In the genomic region with DNA sequence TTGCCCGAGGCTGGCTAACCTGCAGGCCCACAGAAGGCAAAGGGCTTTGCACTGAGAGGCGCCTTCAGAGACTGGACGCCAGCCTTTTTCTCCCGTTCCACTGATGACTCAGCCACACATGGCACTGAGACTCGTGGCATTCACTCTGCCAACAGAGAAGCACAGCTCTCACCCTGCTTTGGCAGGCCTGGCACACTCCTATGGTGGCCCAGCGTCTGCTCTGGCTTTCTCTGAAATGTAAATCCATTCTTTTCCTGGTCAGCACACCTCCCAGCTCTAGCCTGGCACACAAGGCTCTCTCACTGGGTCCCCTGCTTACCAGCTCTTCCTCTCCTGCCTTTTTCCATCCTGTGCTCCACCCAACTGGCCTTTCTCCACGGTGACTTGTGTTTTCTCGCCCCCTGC, we compare ENCODE assay signal across 9 cellular contexts. TPM values are rescaled to one million over a fixed set of nuclear protein-coding genes. Genes with fewer than 3 reads are reported as not detected.
DNase-seq lines count a peak whose midpoint lies in the region; ATAC-seq and TF ChIP-seq lines count a peak whose summit lies in the region.
"Had no signal": no experiment of that assay in that cellular context is flagged by ENCODE, and none has a peak within 500 bp of the region (broad histone marks: within the 10 kb centered on the region; RNA-seq: fewer than 3 reads in every experiment).

No MANE protein-coding gene starts in this region.

- 61 to 79% (median 70%) methylated on average over 8 of the region's 8 CpGs for whole genome bisulfite sequencing in heart left ventricle, 4 donors

- no peaks in the 10 kb centered on the region for H3K9me3 ChIP-seq in heart left ventricle
- no peaks in the 10 kb centered on the region for H3K9me3 ChIP-seq in right atrium auricular region
- no peaks in the 10 kb centered on the region for H3K9me3 ChIP-seq in mucosa of stomach (ENCODE audit: control insufficient read depth, low read length)
- H3K9me3 ChIP-seq in Peyer's patch, result no peaks in the 10 kb centered on the region
- H3K9me3 ChIP-seq: BE2C had no signal

- peak in 3 of 5 donors; percentile 29 to 51 (median 34) for DNase-seq in heart left ventricle
- DNase-seq in right atrium auricular region (ENCODE audit: low spot score), result no peak
- peak; percentile 53 for DNase-seq in dermis blood vessel endothelial cell
- DNase-seq in NCI-H2227 (lab: John Stamatoyannopoulos, UW; ENCODE audit: unreplicated experiment), result no peak
- no peak for DNase-seq in Peyer's patch
- DNase-seq: BE2C had no signal

- H3K36me3 ChIP-seq in heart left ventricle (no peaks in the 10 kb centered on the region), right atrium auricular region (no peaks in the 10 kb centered on the region), mucosa of stomach (ENCODE audit: control insufficient read depth, insufficient read depth, low read length) (no peaks in the 10 kb centered on the region), Peyer's patch (no peaks in the 10 kb centered on the region)
- H3K36me3 ChIP-seq: BE2C had no signal

- intact Hi-C loops in heart left ventricle (cut with DNase I), result no loop called here

- TF ChIP-seq CTCF in heart left ventricle (IDR thresholded peaks at IDR 0.05) (no peak), right atrium auricular region (IDR thresholded peaks at IDR 0.05) (no peak), Peyer's patch (IDR thresholded peaks at IDR 0.05) (no peak)

- H3K27ac ChIP-seq in heart left ventricle, result peak overlapping the region in 6 of 12 donors; percentile 4 to 67 (median 46)
- peak overlapping the region in 1 of 2 donors; percentile 13 for H3K27ac ChIP-seq in right atrium auricular region
- no peak overlapping the region for H3K27ac ChIP-seq in Peyer's patch

- H3K4me1 ChIP-seq in heart left ventricle, result peaks cover 0 to 6% (median 0%) of the 10 kb centered on the region in 12 donors
- H3K4me1 ChIP-seq in right atrium auricular region, result no peaks in the 10 kb centered on the region
- peaks cover 6% of the 10 kb centered on the region for H3K4me1 ChIP-seq in mucosa of stomach (ENCODE audit: control insufficient read depth, insufficient read depth, low read length)
- no peaks in the 10 kb centered on the region for H3K4me1 ChIP-seq in Peyer's patch
- H3K4me1 ChIP-seq: BE2C had no signal

- no peak overlapping the region for H3K4me3 ChIP-seq in heart left ventricle
- H3K4me3 ChIP-seq in right atrium auricular region, result no peak overlapping the region
- no peak overlapping the region for H3K4me3 ChIP-seq in mucosa of stomach (ENCODE audit: low read length)
- no peak overlapping the region for H3K4me3 ChIP-seq in Peyer's patch

- ATAC-seq in heart left ventricle (peak; percentile 64 to 88 (median 86)), GM18873 (IDR thresholded peaks at IDR 0.05; ENCODE audit: low FRiP score, unreplicated experiment) (no peak), HG03378 (IDR thresholded peaks at IDR 0.05; ENCODE audit: unreplicated experiment) (no peak)

- no peaks in the 10 kb centered on the region for H3K27me3 ChIP-seq in heart left ventricle
- no peaks in the 10 kb centered on the region for H3K27me3 ChIP-seq in right atrium auricular region
- H3K27me3 ChIP-seq in mucosa of stomach (ENCODE audit: control insufficient read depth, insufficient read depth, low read length), result no peaks in the 10 kb centered on the region
- no peaks in the 10 kb centered on the region for H3K27me3 ChIP-seq in Peyer's patch
- H3K27me3 ChIP-seq: BE2C had no signal

- no peak for TF ChIP-seq POLR2A in heart left ventricle (IDR thresholded peaks at IDR 0.05)
- TF ChIP-seq POLR2A in Peyer's patch (IDR thresholded peaks at IDR 0.05), result no peak

- peak overlapping the region; percentile 18 for H3K9ac ChIP-seq in mucosa of stomach (ENCODE audit: low read length)

RNA-seq across cellular contexts. Expression of a gene that starts 5.9 kb away (rescaled TPM):
- 1 to 10 TPM in 1 of 9 donors, under 1 TPM in 4, not detected in 4; 0.27 to 5.3 (median 0.75) TPM for total RNA-seq in heart left ventricle
- under 1 TPM in 1 of 2 donors, not detected in 1; 0.28 TPM for polyA plus RNA-seq in heart left ventricle
- total RNA-seq in right atrium auricular region, result under 1 TPM; 0.24 to 0.59 TPM
- total RNA-seq in dermis blood vessel endothelial cell, result 12.9 and 42.2 TPM in 2 replicates
- total RNA-seq in Peyer's patch, result 1 to 10 TPM; 1.2 to 4.5 (median 3.2) TPM

Comparison
In these comparisons a context has a peak if more than half of its experiments do, and no peak if none do; other contexts are left out.
1. DNase-seq: peak in heart left ventricle (3 of 5) and dermis blood vessel endothelial cell (single experiment); none in right atrium auricular region (single experiment), NCI-H2227 (single experiment) and Peyer's patch (0 of 3).
2. ATAC-seq: peak in heart left ventricle (4 of 4); none in GM18873 (single experiment) and HG03378 (single experiment).